In the genomic region with DNA sequence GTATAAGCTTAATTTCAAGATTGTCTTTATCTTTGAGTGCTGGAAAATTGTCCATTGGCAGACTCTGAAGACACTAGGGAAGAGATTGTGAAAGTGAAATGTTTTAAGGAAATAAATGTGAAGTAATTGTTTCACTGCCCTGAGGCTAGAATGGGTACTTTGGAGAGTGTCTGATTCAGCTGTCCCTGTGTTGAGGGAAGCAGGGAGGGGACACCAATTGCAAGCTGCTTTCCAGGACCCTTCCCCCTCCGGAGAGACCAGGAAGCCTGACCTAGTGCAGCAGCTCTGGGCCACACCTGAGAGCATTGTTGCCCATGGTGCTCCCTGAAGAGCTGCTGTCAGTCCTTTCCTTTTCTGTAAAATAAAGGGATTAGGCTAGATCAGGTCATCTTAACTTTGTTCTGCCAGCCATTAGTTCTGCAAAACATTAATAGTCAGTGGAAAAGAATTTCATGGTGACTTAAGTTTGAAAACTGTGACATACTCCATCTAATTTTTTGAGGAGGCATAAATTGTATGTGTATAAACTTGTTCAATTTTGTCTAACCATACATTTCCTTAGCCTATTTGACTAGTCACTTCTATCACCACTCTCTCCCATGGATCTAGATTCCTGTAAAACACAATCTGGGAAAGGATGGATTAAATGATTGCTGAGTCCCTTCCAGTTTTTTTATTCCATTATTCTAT, we compare ENCODE assay signal across 19 cellular contexts. TPM values are rescaled to one million over a fixed set of nuclear protein-coding genes. Genes with fewer than 3 reads are reported as not detected.
A peak's percentile ranks its signal among the peaks of the same experiment; 100 is the strongest.
DNase-seq lines count a peak whose midpoint lies in the region; TF ChIP-seq lines count a peak whose summit lies in the region.
"Had no signal": no experiment of that assay in that cellular context is flagged by ENCODE, and none has a peak within 500 bp of the region (broad histone marks: within the 10 kb centered on the region; RNA-seq: fewer than 3 reads in every experiment).

No MANE protein-coding gene starts in this region.

- H3K4me3 Mint-ChIP-seq in neural progenitor cell = peak overlapping the region; percentile 4
- no peak overlapping the region for H3K4me3 Mint-ChIP-seq in activated CD4-positive, alpha-beta memory T cell treated with anti-CD3 and anti-CD28 coated beads, Interleukin-2, amount 10 ng/mL, durations not matched to agents 7 days and 5 days
- H3K4me3 Mint-ChIP-seq: activated naive CD4-positive, alpha-beta T cell treated with anti-CD3 and anti-CD28 coated beads, Interleukin-2, amount 10 ng/mL, durations not matched to agents 7 days and 5 days; central memory CD8-positive, alpha-beta T cell; stimulated activated naive CD8-positive, alpha-beta T cell treated with anti-CD3 and anti-CD28 coated beads, Interleukin-15, Interleukin-2, amounts not matched to agents 100 ng/mL and 50 ng/mL, for 24 hours; T-helper 17 cell had no signal

- H3K4me3 ChIP-seq in coronary artery (peak overlapping the region; percentile 10), neural progenitor cell (no peak overlapping the region)
- H3K4me3 ChIP-seq: spleen, uterus had no signal

- TF ChIP-seq CTCF in coronary artery (IDR thresholded peaks at IDR 0.05) = no peak
- no peak for TF ChIP-seq CTCF in neural progenitor cell (IDR thresholded peaks at IDR 0.05)

- H3K36me3 ChIP-seq in neural progenitor cell = no peaks in the 10 kb centered on the region
- H3K36me3 ChIP-seq: spleen, uterus had no signal

- no peaks in the 10 kb centered on the region for H3K9me3 ChIP-seq in neural progenitor cell (ENCODE audit: low read depth)
- H3K9me3 ChIP-seq: spleen, uterus had no signal

- H3K27me3 Mint-ChIP-seq in neural progenitor cell (ENCODE audit: insufficient read depth, low read depth) = peaks cover 2% of the 10 kb centered on the region
- H3K27me3 Mint-ChIP-seq in activated CD4-positive, alpha-beta memory T cell treated with anti-CD3 and anti-CD28 coated beads, Interleukin-2, amount 10 ng/mL, durations not matched to agents 7 days and 5 days = peaks cover 48% of the 10 kb centered on the region

- H3K9ac ChIP-seq in neural progenitor cell = no peak overlapping the region

- CTCF ChIA-PET in activated CD4-positive, alpha-beta memory T cell treated with anti-CD3 and anti-CD28 coated beads, Interleukin-2, amount 10 ng/mL, durations not matched to agents 7 days and 5 days (lab: Charles Lee) = interaction anchor here (1.3 kb wide), 1 partner anchor 344 kb away, joined by 3 read pairs; no protein-coding TSS in a partner anchor

- peaks cover 66% of the 10 kb centered on the region for H3K4me1 Mint-ChIP-seq in neural progenitor cell
- H3K4me1 Mint-ChIP-seq in activated CD4-positive, alpha-beta memory T cell treated with anti-CD3 and anti-CD28 coated beads, Interleukin-2, amount 10 ng/mL, durations not matched to agents 7 days and 5 days = no peaks in the 10 kb centered on the region
- H3K4me1 Mint-ChIP-seq: activated naive CD4-positive, alpha-beta T cell treated with anti-CD3 and anti-CD28 coated beads, Interleukin-2, amount 10 ng/mL, durations not matched to agents 7 days and 5 days; central memory CD8-positive, alpha-beta T cell had no signal

- H3K9me3 Mint-ChIP-seq in neural progenitor cell = no peaks in the 10 kb centered on the region
- H3K9me3 Mint-ChIP-seq in activated CD4-positive, alpha-beta memory T cell treated with anti-CD3 and anti-CD28 coated beads, Interleukin-2, amount 10 ng/mL, durations not matched to agents 7 days and 5 days = no peaks in the 10 kb centered on the region
- H3K9me3 Mint-ChIP-seq: activated naive CD4-positive, alpha-beta T cell treated with anti-CD3 and anti-CD28 coated beads, Interleukin-2, amount 10 ng/mL, durations not matched to agents 7 days and 5 days; central memory CD8-positive, alpha-beta T cell; stimulated activated naive CD8-positive, alpha-beta T cell treated with anti-CD3 and anti-CD28 coated beads, Interleukin-15, Interleukin-2, amounts not matched to agents 100 ng/mL and 50 ng/mL, for 24 hours had no signal

- DNase-seq in EL (peak; percentile 66), NCI-H69 (lab: John Stamatoyannopoulos, UW) (peak; percentile 83), coronary artery (ENCODE audit: low spot score) (no peak), neural progenitor cell (ENCODE audit: low spot score) (no peak), amygdala (lab: John Stamatoyannopoulos, UW) (no peak), GF-D8 (lab: John Stamatoyannopoulos, UW) (no peak), T-helper 1 cell (no peak)
- no peak for DNase-seq in activated CD4-positive, alpha-beta memory T cell treated with anti-CD3 and anti-CD28 coated beads, Interleukin-2, amount 10 ng/mL, durations not matched to agents 7 days and 5 days
- DNase-seq: activated CD4-positive, CD25-positive, alpha-beta regulatory T cell treated with anti-CD3 and anti-CD28 coated beads, Interleukin-2, amount 50 U/mL, for 72 hours; activated naive CD4-positive, alpha-beta T cell treated with anti-CD3 and anti-CD28 coated beads, Interleukin-2, amount 10 ng/mL, durations not matched to agents 7 days and 5 days; DND-41; NCI-H1417 treated with DMSO at 0.1 percent for 48 hours; NCI-H524; occipital lobe; spleen; T-helper 17 cell; uterus had no signal

- H2AFZ ChIP-seq in neural progenitor cell (replicated peaks) = no peak overlapping the region

- peaks cover 44% of the 10 kb centered on the region for H3K4me1 ChIP-seq in neural progenitor cell
- H3K4me1 ChIP-seq: spleen had no signal

- H3K36me3 Mint-ChIP-seq in neural progenitor cell = peaks cover 30% of the 10 kb centered on the region
- H3K36me3 Mint-ChIP-seq in activated CD4-positive, alpha-beta memory T cell treated with anti-CD3 and anti-CD28 coated beads, Interleukin-2, amount 10 ng/mL, durations not matched to agents 7 days and 5 days (ENCODE audit: low read depth) = no peaks in the 10 kb centered on the region
- H3K36me3 Mint-ChIP-seq: activated naive CD4-positive, alpha-beta T cell treated with anti-CD3 and anti-CD28 coated beads, Interleukin-2, amount 10 ng/mL, durations not matched to agents 7 days and 5 days had no signal

- peak overlapping the region; percentile 47 for H3K27ac Mint-ChIP-seq in neural progenitor cell
- H3K27ac Mint-ChIP-seq in activated CD4-positive, alpha-beta memory T cell treated with anti-CD3 and anti-CD28 coated beads, Interleukin-2, amount 10 ng/mL, durations not matched to agents 7 days and 5 days = no peak overlapping the region
- H3K27ac Mint-ChIP-seq: activated naive CD4-positive, alpha-beta T cell treated with anti-CD3 and anti-CD28 coated beads, Interleukin-2, amount 10 ng/mL, durations not matched to agents 7 days and 5 days; stimulated activated naive CD8-positive, alpha-beta T cell treated with anti-CD3 and anti-CD28 coated beads, Interleukin-15, Interleukin-2, amounts not matched to agents 100 ng/mL and 50 ng/mL, for 24 hours; T-helper 17 cell had no signal

- H3K79me2 ChIP-seq in neural progenitor cell (ENCODE audit: low read depth) = peaks cover 97% of the 10 kb centered on the region

- H3K27me3 ChIP-seq in neural progenitor cell = no peaks in the 10 kb centered on the region
- H3K27me3 ChIP-seq: uterus had no signal

- H3K27ac ChIP-seq in coronary artery = peak overlapping the region in 1 of 2 donors; percentile 47
- peak overlapping the region; percentile 47 for H3K27ac ChIP-seq in neural progenitor cell
- H3K27ac ChIP-seq: spleen, uterus had no signal

- peaks cover 70% of the 10 kb centered on the region for H4K20me1 ChIP-seq in neural progenitor cell (ENCODE audit: low read depth)

- peak overlapping the region; percentile 46 for H3K4me2 ChIP-seq in neural progenitor cell

- POLR2A ChIA-PET in activated CD4-positive, alpha-beta memory T cell treated with anti-CD3 and anti-CD28 coated beads, Interleukin-2, amount 10 ng/mL, durations not matched to agents 7 days and 5 days (lab: Charles Lee) = no interaction called here

- no peaks in the 10 kb centered on the region for H3F3A ChIP-seq in neural progenitor cell (ENCODE audit: low read depth)

RNA-seq across cellular contexts. Expression of gene MAP1B, which starts 18.8 kb away (rescaled TPM):
- 84.4 and 247 TPM in 2 replicates for total RNA-seq in neural progenitor cell (ENCODE audit: low replicate concordance)
- under 1 TPM; 0.25 to 0.30 TPM for total RNA-seq in activated CD4-positive, alpha-beta memory T cell treated with anti-CD3 and anti-CD28 coated beads, Interleukin-2, amount 10 ng/mL, durations not matched to agents 7 days and 5 days

Comparison
In these comparisons a context has a peak if more than half of its experiments do, and no peak if none do; other contexts are left out.
1. DNase-seq: peak in EL (single experiment) and NCI-H69 (single experiment); none in coronary artery (single experiment), neural progenitor cell (single experiment), activated CD4-positive, alpha-beta memory T cell treated with anti-CD3 and anti-CD28 coated beads, Interleukin-2, amount 10 ng/mL, durations not matched to agents 7 days and 5 days (single experiment), amygdala (0 of 56), GF-D8 (single experiment) and T-helper 1 cell (0 of 5).
2. RNA of gene MAP1B, which starts 18.8 kb away (total RNA-seq): 84.4 to 247 TPM in neural progenitor cell; 0.25 to 0.30 TPM in activated CD4-positive, alpha-beta memory T cell treated with anti-CD3 and anti-CD28 coated beads, Interleukin-2, amount 10 ng/mL, durations not matched to agents 7 days and 5 days; every median in the first group is over 10 times any median in the second.